ENCODE assay signal across 8 cellular contexts in the genomic region with DNA sequence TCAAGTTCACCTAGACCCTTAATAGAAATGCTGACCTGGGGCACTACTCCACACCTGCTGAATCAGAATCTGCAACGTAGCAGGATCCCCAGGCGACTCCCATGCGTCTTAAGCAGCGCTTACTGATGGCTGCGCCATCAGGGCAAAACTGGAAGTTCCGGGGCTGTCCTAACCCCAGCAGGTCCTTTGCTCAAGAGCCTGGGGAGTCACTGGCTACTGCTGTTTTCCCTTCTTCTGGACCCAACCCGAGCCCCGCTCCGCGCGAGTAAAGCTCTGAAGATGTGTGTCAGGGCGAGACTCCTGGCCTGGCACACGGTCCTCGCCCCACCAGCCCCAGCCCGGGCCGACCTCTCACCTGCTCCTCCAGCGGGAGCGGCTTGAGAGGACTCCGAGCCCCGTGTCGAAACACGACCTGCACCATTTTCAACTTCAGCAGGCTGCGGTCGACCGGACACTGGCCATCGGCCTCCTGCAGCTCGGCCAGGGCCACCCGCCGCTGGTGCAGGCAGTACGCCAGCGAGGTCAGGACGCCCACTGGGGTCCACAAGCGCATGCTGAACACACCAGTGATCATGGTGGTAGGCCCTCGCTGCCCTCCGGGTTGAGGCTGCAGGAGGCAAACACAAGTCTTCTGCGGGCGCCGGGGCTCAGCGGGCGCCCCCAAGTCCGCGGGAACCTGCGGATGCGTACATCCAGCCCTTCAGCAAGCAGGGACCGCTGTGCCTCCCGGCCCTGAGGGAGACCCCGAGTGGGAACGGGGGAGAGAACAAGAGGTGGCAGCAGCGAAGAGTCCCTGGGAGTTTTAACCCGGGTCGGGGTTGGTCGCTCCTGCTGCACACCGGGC.
A peak's percentile ranks its signal among the peaks of the same experiment; 100 is the strongest.
DNase-seq lines count a peak whose midpoint lies in the region; TF ChIP-seq lines count a peak whose summit lies in the region.

No MANE protein-coding gene starts in this region.

- CTCF ChIA-PET in HEK293 (lab: Yijun Ruan, JAX), result interaction anchor here (0.5 to 0.6 kb wide), 2 partner anchors 204 to 444 kb away, joined by 3 to 4 read pairs; no protein-coding TSS in a partner anchor

- H3K79me2 ChIP-seq in MM.1S (ENCODE audit: low read length), result peaks cover 16% of the 10 kb centered on the region

- TF ChIP-seq CTCF in GM12873 (IDR thresholded peaks at IDR 0.05; ENCODE audit: insufficient read depth, low read depth, low read length, missing control alignments), result peak; percentile 12
- TF ChIP-seq CTCF in HEK293 (tag by site-specific recombination; IDR thresholded peaks at IDR 0.05), result peak; percentile 57
- no peak for TF ChIP-seq CTCF in MM.1S (IDR thresholded peaks at IDR 0.05; ENCODE audit: low read length)
- no peak for TF ChIP-seq CTCF in WI38 (IDR thresholded peaks at IDR 0.05; ENCODE audit: low read depth, low read length)
- TF ChIP-seq CTCF in choroid plexus epithelial cell (conservative IDR thresholded peaks at IDR 0.05; ENCODE audit: low read depth, low read length), result no peak

- peak; percentile 96 for DNase-seq in MM.1S
- peak; percentile 53 for DNase-seq in choroid plexus epithelial cell (ENCODE audit: low read depth)
- peak; percentile 86 for DNase-seq in left kidney (ENCODE audit: low read depth, low spot score)
- peak; percentile 46 to 50 for DNase-seq in stimulated activated CD4-positive, alpha-beta T cell treated with anti-CD3 and anti-CD28 coated beads, Interleukin-2, amount 100 ng/mL, for 24 hours
- DNase-seq in NCI-H2029 treated with DMSO at 0.1 percent for 48 hours (lab: John Stamatoyannopoulos, UW), result no peak

- H3K27me3 ChIP-seq in MM.1S (replicated peaks; ENCODE audit: insufficient read depth, low read length), result no peaks in the 10 kb centered on the region

- peak overlapping the region; percentile 93 for H2AFZ ChIP-seq in MM.1S (ENCODE audit: low read length)

- peaks cover 15% of the 10 kb centered on the region for H3F3A ChIP-seq in MM.1S (ENCODE audit: insufficient read depth, low read length)

- POLR2A ChIA-PET in HEK293 (lab: Yijun Ruan, JAX), result interaction anchor here (0.8 to 1.7 kb wide), 5 partner anchors 8 to 594 kb away, joined by 3 to 9 read pairs (median 3); no protein-coding TSS in a partner anchor

- H3K4me2 ChIP-seq in MM.1S (ENCODE audit: low read depth, low read length), result peak overlapping the region; percentile 78

- H4K20me1 ChIP-seq in MM.1S (ENCODE audit: insufficient read depth, low read length), result no peaks in the 10 kb centered on the region

- peak overlapping the region; percentile 65; the same call in 1 of the 2 replicates for H3K27ac ChIP-seq in HEK293 (ENCODE audit: extremely low read depth, low read depth, low read length)
- peak overlapping the region; percentile 82 for H3K27ac ChIP-seq in MM.1S (ENCODE audit: low read length)

- H3K9me2 ChIP-seq in MM.1S (replicated peaks; ENCODE audit: insufficient read depth, low read length), result no peaks in the 10 kb centered on the region

- H3K4me3 ChIP-seq in HEK293 (ENCODE audit: low read depth, low read length) (peak overlapping the region; percentile 51), MM.1S (ENCODE audit: low read length) (peak overlapping the region; percentile 88), WI38 (ENCODE audit: low read depth, low read length) (peak overlapping the region; percentile 71), choroid plexus epithelial cell (ENCODE audit: low read depth, low read length) (peak overlapping the region; percentile 80)

- peak overlapping the region; percentile 84 for H3K9ac ChIP-seq in MM.1S (ENCODE audit: low read length)

- no peaks in the 10 kb centered on the region for H3K36me3 ChIP-seq in HEK293 (ENCODE audit: control insufficient read depth in 2 of 2, insufficient read depth in 1 of 2, low read length in 2 of 2)
- no peaks in the 10 kb centered on the region for H3K36me3 ChIP-seq in MM.1S (replicated peaks; ENCODE audit: insufficient read depth, low read length)

- H3K9me3 ChIP-seq in HEK293 (ENCODE audit: control insufficient read depth, insufficient read depth, low read depth, low read length) (no peaks in the 10 kb centered on the region), MM.1S (replicated peaks; ENCODE audit: insufficient read depth, low read length) (no peaks in the 10 kb centered on the region)

- H3K4me1 ChIP-seq in HEK293 (ENCODE audit: control insufficient read depth, insufficient read depth, low read length) (no peaks in the 10 kb centered on the region), MM.1S (ENCODE audit: low read length) (peaks cover 5% of the 10 kb centered on the region)

TF ChIP-seq in HEK293, 187 proteins besides CTCF, POLR2A, EP300 and RAD21 (continues in another document):
- TF ChIP-seq ZNF155 (tag by site-specific recombination; IDR thresholded peaks at IDR 0.05), result no peak
- TF ChIP-seq ZNF10 (tag by site-specific recombination; IDR thresholded peaks at IDR 0.05), result peak; percentile 78; the same call in 1 of the 2 replicates
- TF ChIP-seq ZNF335 (tag by site-specific recombination; conservative IDR thresholded peaks at IDR 0.05), result peak; percentile 79
- TF ChIP-seq, protein P1, sequence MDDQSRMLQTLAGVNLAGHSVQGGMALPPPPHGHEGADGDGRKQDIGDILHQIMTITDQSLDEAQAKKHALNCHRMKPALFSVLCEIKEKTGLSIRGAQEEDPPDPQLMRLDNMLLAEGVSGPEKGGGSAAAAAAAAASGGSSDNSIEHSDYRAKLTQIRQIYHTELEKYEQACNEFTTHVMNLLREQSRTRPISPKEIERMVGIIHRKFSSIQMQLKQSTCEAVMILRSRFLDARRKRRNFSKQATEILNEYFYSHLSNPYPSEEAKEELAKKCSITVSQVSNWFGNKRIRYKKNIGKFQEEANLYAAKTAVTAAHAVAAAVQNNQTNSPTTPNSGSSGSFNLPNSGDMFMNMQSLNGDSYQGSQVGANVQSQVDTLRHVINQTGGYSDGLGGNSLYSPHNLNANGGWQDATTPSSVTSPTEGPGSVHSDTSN (CRISPR knock-in tag; IDR thresholded peaks at IDR 0.05), result 0 out of 2 replicates have a peak, but pooled peaks have one; percentile 17
- TF ChIP-seq ZNF175 (tag by site-specific recombination; IDR thresholded peaks at IDR 0.05), result no peak
- TF ChIP-seq, protein P2, sequence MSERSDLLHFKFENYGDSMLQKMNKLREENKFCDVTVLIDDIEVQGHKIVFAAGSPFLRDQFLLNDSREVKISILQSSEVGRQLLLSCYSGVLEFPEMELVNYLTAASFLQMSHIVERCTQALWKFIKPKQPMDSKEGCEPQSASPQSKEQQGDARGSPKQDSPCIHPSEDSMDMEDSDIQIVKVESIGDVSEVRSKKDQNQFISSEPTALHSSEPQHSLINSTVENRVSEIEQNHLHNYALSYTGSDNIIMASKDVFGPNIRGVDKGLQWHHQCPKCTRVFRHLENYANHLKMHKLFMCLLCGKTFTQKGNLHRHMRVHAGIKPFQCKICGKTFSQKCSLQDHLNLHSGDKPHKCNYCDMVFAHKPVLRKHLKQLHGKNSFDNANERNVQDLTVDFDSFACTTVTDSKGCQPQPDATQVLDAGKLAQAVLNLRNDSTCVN (tag by site-specific recombination; optimal IDR thresholded peaks at IDR 0.05), result peak; percentile 25
- TF ChIP-seq ZNF324 (tag by site-specific recombination; IDR thresholded peaks at IDR 0.05), result no peak
- TF ChIP-seq, protein P3, sequence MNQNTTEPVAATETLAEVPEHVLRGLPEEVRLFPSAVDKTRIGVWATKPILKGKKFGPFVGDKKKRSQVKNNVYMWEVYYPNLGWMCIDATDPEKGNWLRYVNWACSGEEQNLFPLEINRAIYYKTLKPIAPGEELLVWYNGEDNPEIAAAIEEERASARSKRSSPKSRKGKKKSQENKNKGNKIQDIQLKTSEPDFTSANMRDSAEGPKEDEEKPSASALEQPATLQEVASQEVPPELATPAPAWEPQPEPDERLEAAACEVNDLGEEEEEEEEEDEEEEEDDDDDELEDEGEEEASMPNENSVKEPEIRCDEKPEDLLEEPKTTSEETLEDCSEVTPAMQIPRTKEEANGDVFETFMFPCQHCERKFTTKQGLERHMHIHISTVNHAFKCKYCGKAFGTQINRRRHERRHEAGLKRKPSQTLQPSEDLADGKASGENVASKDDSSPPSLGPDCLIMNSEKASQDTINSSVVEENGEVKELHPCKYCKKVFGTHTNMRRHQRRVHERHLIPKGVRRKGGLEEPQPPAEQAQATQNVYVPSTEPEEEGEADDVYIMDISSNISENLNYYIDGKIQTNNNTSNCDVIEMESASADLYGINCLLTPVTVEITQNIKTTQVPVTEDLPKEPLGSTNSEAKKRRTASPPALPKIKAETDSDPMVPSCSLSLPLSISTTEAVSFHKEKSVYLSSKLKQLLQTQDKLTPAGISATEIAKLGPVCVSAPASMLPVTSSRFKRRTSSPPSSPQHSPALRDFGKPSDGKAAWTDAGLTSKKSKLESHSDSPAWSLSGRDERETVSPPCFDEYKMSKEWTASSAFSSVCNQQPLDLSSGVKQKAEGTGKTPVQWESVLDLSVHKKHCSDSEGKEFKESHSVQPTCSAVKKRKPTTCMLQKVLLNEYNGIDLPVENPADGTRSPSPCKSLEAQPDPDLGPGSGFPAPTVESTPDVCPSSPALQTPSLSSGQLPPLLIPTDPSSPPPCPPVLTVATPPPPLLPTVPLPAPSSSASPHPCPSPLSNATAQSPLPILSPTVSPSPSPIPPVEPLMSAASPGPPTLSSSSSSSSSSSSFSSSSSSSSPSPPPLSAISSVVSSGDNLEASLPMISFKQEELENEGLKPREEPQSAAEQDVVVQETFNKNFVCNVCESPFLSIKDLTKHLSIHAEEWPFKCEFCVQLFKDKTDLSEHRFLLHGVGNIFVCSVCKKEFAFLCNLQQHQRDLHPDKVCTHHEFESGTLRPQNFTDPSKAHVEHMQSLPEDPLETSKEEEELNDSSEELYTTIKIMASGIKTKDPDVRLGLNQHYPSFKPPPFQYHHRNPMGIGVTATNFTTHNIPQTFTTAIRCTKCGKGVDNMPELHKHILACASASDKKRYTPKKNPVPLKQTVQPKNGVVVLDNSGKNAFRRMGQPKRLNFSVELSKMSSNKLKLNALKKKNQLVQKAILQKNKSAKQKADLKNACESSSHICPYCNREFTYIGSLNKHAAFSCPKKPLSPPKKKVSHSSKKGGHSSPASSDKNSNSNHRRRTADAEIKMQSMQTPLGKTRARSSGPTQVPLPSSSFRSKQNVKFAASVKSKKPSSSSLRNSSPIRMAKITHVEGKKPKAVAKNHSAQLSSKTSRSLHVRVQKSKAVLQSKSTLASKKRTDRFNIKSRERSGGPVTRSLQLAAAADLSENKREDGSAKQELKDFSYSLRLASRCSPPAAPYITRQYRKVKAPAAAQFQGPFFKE (tag by site-specific recombination; IDR thresholded peaks at IDR 0.05; ENCODE audit: borderline replicate concordance), result 0 out of 2 replicates have a peak, but pooled peaks have one; percentile 24

Comparison
In these comparisons a context has a peak if more than half of its experiments do, and no peak if none do; other contexts are left out.
1. CTCF ChIP-seq: peak in GM12873 (single experiment) and HEK293 (single experiment); none in MM.1S (single experiment), WI38 (single experiment) and choroid plexus epithelial cell (single experiment).
2. Peak in every context shown above with its lines, with median percentiles within 50 percentile points of each other: H3K4me3 ChIP-seq.